Comparison of ENCODE assay signal across 28 cellular contexts in genomic region chr5:104494043-104494442, GRCh38.
A peak's percentile ranks its signal among the peaks of the same experiment; 100 is the strongest.
DNase-seq lines count a peak whose midpoint lies in the region; ATAC-seq, FAIRE-seq and TF ChIP-seq lines count a peak whose summit lies in the region.
"Had no signal": no experiment of that assay in that cellular context is flagged by ENCODE, and none has a peak within 500 bp of the region (broad histone marks: within the 10 kb centered on the region; RNA-seq: fewer than 3 reads in every experiment).

No MANE protein-coding gene starts in this region.

- no peaks in the 10 kb centered on the region for H3K4me1 Mint-ChIP-seq in CD8-positive, alpha-beta T cell (ENCODE audit: low read depth)
- H3K4me1 Mint-ChIP-seq in activated naive CD8-positive, alpha-beta T cell treated with anti-CD3 and anti-CD28 coated beads for 36 hours, result no peaks in the 10 kb centered on the region
- H3K4me1 Mint-ChIP-seq: CD4-positive, alpha-beta memory T cell; IgD-negative memory B cell had no signal

- CTCF ChIA-PET in Panc1 (lab: Charles Lee), result no interaction called here
- CTCF ChIA-PET in CD8-positive, alpha-beta T cell (lab: Charles Lee), result no interaction called here

- H3K27me3 Mint-ChIP-seq in CD8-positive, alpha-beta T cell (ENCODE audit: low read depth), result no peaks in the 10 kb centered on the region
- H3K27me3 Mint-ChIP-seq in activated naive CD8-positive, alpha-beta T cell treated with anti-CD3 and anti-CD28 coated beads for 36 hours, result no peaks in the 10 kb centered on the region
- H3K27me3 Mint-ChIP-seq: CD4-positive, alpha-beta memory T cell; IgD-negative memory B cell had no signal

- H3K4me1 ChIP-seq in HUES6 (ENCODE audit: control insufficient read depth, insufficient read depth, low read length) (peaks cover 18% of the 10 kb centered on the region; the same call in 1 of the 2 replicates), Panc1 (ENCODE audit: control insufficient read depth, insufficient read depth, low read length) (no peaks in the 10 kb centered on the region; the same call in 1 of the 2 replicates)
- no peaks in the 10 kb centered on the region for H3K4me1 ChIP-seq in CD8-positive, alpha-beta T cell (ENCODE audit: insufficient read depth, low read length)

- POLR2A ChIA-PET in Panc1 (lab: Charles Lee), result no interaction called here
- POLR2A ChIA-PET in CD8-positive, alpha-beta T cell (lab: Charles Lee), result no interaction called here

- no peaks in the 10 kb centered on the region for H3K9me3 ChIP-seq in HUES6 (ENCODE audit: control insufficient read depth, insufficient read depth, low read depth, low read length)
- H3K9me3 ChIP-seq in Panc1 (ENCODE audit: control insufficient read depth, insufficient read depth, low read depth, low read length), result no peaks in the 10 kb centered on the region
- no peaks in the 10 kb centered on the region for H3K9me3 ChIP-seq in CD8-positive, alpha-beta T cell (ENCODE audit: low read length)
- H3K9me3 ChIP-seq: Caco-2, SK-N-SH had no signal

- peak; percentile 70 for FAIRE-seq in D721Med (lab: Jason Lieb, UNC)
- FAIRE-seq: GM12891, H54, HTR-8/SVneo had no signal

- no peak overlapping the region for H3K4me3 Mint-ChIP-seq in CD8-positive, alpha-beta T cell
- no peak overlapping the region for H3K4me3 Mint-ChIP-seq in activated naive CD8-positive, alpha-beta T cell treated with anti-CD3 and anti-CD28 coated beads for 36 hours
- H3K4me3 Mint-ChIP-seq: CD4-positive, alpha-beta memory T cell; IgD-negative memory B cell; T-helper 1 cell treated with Interleukin-12 subunit alpha and Interleukin-12 subunit beta and Interleukin-4 antibody, amounts not matched to agents 30 μg/mL and 1 μg/mL, for 36 hours had no signal

- H3K9me3 Mint-ChIP-seq in CD8-positive, alpha-beta T cell, result peaks cover 2% of the 10 kb centered on the region
- peaks cover 5% of the 10 kb centered on the region for H3K9me3 Mint-ChIP-seq in activated naive CD8-positive, alpha-beta T cell treated with anti-CD3 and anti-CD28 coated beads for 36 hours

- no peak overlapping the region for H3K9ac ChIP-seq in HUES6 (ENCODE audit: low read length)
- H3K9ac ChIP-seq: SK-N-SH had no signal

- no peaks in the 10 kb centered on the region for H3K36me3 Mint-ChIP-seq in CD8-positive, alpha-beta T cell
- H3K36me3 Mint-ChIP-seq in activated naive CD8-positive, alpha-beta T cell treated with anti-CD3 and anti-CD28 coated beads for 36 hours, result no peaks in the 10 kb centered on the region
- H3K36me3 Mint-ChIP-seq: CD4-positive, alpha-beta memory T cell; IgD-negative memory B cell had no signal

- TF ChIP-seq CTCF in D721Med (IDR thresholded peaks at IDR 0.05; ENCODE audit: insufficient read depth, missing control alignments), result no peak
- TF ChIP-seq CTCF in Panc1 (IDR thresholded peaks at IDR 0.05), result no peak
- no peak for TF ChIP-seq CTCF in CD8-positive, alpha-beta T cell (IDR thresholded peaks at IDR 0.05)

- H3K27me3 ChIP-seq in HUES6 (ENCODE audit: control insufficient read depth, insufficient read depth, low read length) (no peaks in the 10 kb centered on the region), Panc1 (ENCODE audit: control insufficient read depth, insufficient read depth, low read length) (no peaks in the 10 kb centered on the region)
- H3K27me3 ChIP-seq in CD8-positive, alpha-beta T cell (ENCODE audit: insufficient read depth, low read length), result no peaks in the 10 kb centered on the region

- ATAC-seq in Panc1, result no peak
- ATAC-seq in CD8-positive, alpha-beta T cell, result no peak

- H3K36me3 ChIP-seq in HUES6 (ENCODE audit: control insufficient read depth, insufficient read depth, low read length) (no peaks in the 10 kb centered on the region), Panc1 (ENCODE audit: control insufficient read depth, insufficient read depth, low read length) (no peaks in the 10 kb centered on the region)
- no peaks in the 10 kb centered on the region for H3K36me3 ChIP-seq in CD8-positive, alpha-beta T cell (ENCODE audit: insufficient read depth, low read length)

- intact Hi-C loops in Panc1 (cut with micrococcal nuclease; ENCODE audit: unreplicated experiment), result no loop called here
- intact Hi-C loops in CD8-positive, alpha-beta T cell (cut with DNase I, micrococcal nuclease), result no loop called here

- in situ Hi-C loops in Panc1 (cut with HindIII; ENCODE audit: low pct_unique_long_range_greater_than_20kb, low sequenced_read_pairs), result no loop called here

- H3K27ac Mint-ChIP-seq in CD8-positive, alpha-beta T cell, result no peak overlapping the region
- no peak overlapping the region for H3K27ac Mint-ChIP-seq in activated naive CD8-positive, alpha-beta T cell treated with anti-CD3 and anti-CD28 coated beads for 36 hours
- H3K27ac Mint-ChIP-seq: CD4-positive, alpha-beta memory T cell; IgD-negative memory B cell; T-helper 1 cell treated with Interleukin-12 subunit alpha and Interleukin-12 subunit beta and Interleukin-4 antibody, amounts not matched to agents 30 μg/mL and 1 μg/mL, for 36 hours had no signal

- no peak for DNase-seq in D721Med (ENCODE audit: insufficient read length, low spot score)
- DNase-seq in Panc1 (ENCODE audit: low read depth, low spot score), result no peak
- peak; percentile 4 for DNase-seq in fibroblast of the conjunctiva (ENCODE audit: low read depth)
- no peak for DNase-seq in OCI-M2 (lab: John Stamatoyannopoulos, UW; ENCODE audit: unreplicated experiment)
- DNase-seq in stimulated activated naive CD4-positive, alpha-beta T cell treated with Interleukin-2 at 50 U/mL for 16 hours (lab: John Stamatoyannopoulos, UW), result no peak
- no peak for DNase-seq in CD8-positive, alpha-beta T cell
- no peak for DNase-seq in activated naive CD8-positive, alpha-beta T cell treated with anti-CD3 and anti-CD28 coated beads for 36 hours
- DNase-seq: C1 segment of cervical spinal cord; Caco-2; CD4-positive, alpha-beta memory T cell; DMS 273 treated with DMSO at 0.1 percent for 48 hours; DMS79; EL; GF-D8; NCI-H1092 treated with DMSO at 0.1 percent for 48 hours; NCI-H1436; NCI-H187; NCI-H2107; NCI-H446 treated with DMSO at 0.1 percent for 48 hours; NCI-H526 treated with DMSO at 0.1 percent for 48 hours; SK-N-SH; SW 1271 had no signal

- no TSS peak for BruUV-seq in Panc1 (replicated peaks; lab: Mats Ljungman, UMichigan)

- H3K4me3 ChIP-seq in HUES6 (ENCODE audit: low read depth, low read length) (no peak overlapping the region), Panc1 (ENCODE audit: low read depth in 2 of 2, low read length in 2 of 2) (no peak overlapping the region)
- H3K4me3 ChIP-seq in CD8-positive, alpha-beta T cell (ENCODE audit: low read depth, low read length), result no peak overlapping the region

- H3K27ac ChIP-seq in HUES6 (ENCODE audit: low read depth, low read length) (peak overlapping the region; percentile 46; the same call in 1 of the 2 replicates), Panc1 (ENCODE audit: low read length) (peak overlapping the region; percentile 40; the same call in 1 of the 2 replicates)
- no peak overlapping the region for H3K27ac ChIP-seq in CD8-positive, alpha-beta T cell (ENCODE audit: low read depth, low read length)
